ENCODE assay signal across 17 cellular contexts in genomic region chr16:28184625-28185024, GRCh38.
"Had no signal": no experiment of that assay in that cellular context is flagged by ENCODE, and none has a peak within 500 bp of the region (broad histone marks: within the 10 kb centered on the region; RNA-seq: fewer than 3 reads in every experiment).

No MANE protein-coding gene starts in this region.

- ATAC-seq: gastroesophageal sphincter, left ventricle myocardium superior had no signal

- H3K4me3 Mint-ChIP-seq: neural progenitor cell had no signal

- H3K27ac Mint-ChIP-seq: neural progenitor cell had no signal

- H3K4me3 ChIP-seq: adrenal gland, coronary artery, gastroesophageal sphincter, neural progenitor cell, tibial artery, uterus had no signal

- H3K9me3 ChIP-seq: adrenal gland, gastroesophageal sphincter, tibial artery, uterus had no signal

- H2AFZ ChIP-seq: neural progenitor cell, parathyroid adenoma had no signal

- H3K4me2 ChIP-seq: neural progenitor cell had no signal

- FAIRE-seq: kidney had no signal

- H3K27ac ChIP-seq: coronary artery, gastroesophageal sphincter, neural progenitor cell, parathyroid adenoma, tibial artery, uterus had no signal

- H3K9ac ChIP-seq: neural progenitor cell, parathyroid adenoma had no signal

- H3K27me3 ChIP-seq: adrenal gland, gastroesophageal sphincter, neural progenitor cell, tibial artery, uterus had no signal

- H3K36me3 ChIP-seq: gastroesophageal sphincter, neural progenitor cell, uterus had no signal

- DNase-seq: activated gamma-delta T cell; activated T-cell treated with anti-CD3 and anti-CD28 coated beads, Interleukin-2, amount 50 U/mL, for 1 hour; adrenal gland; caudate nucleus; effector memory CD4-positive, alpha-beta T cell; kidney; left ventricle myocardium superior; mesenchymal stem cell; stimulated activated CD4-positive, alpha-beta T cell treated with anti-CD3 and anti-CD28 coated beads, Interleukin-4, amount 100 ng/mL, for 1 hour; stimulated activated CD8-positive, alpha-beta memory T cell treated with anti-CD3 and anti-CD28 coated beads, Interleukin-4, amount 100 ng/mL, for 48 hours; T-helper 9 cell; tibial artery; uterus had no signal
